23 cellular contexts compared by ENCODE assay signal in genomic region chr15:67639591-67639990, GRCh38.
DNase-seq lines count a peak whose midpoint lies in the region; ATAC-seq, FAIRE-seq and TF ChIP-seq lines count a peak whose summit lies in the region.
"Had no signal": no experiment of that assay in that cellular context is flagged by ENCODE, and none has a peak within 500 bp of the region (broad histone marks: within the 10 kb centered on the region; RNA-seq: fewer than 3 reads in every experiment).

No MANE protein-coding gene starts in this region.

- POLR2A ChIA-PET in A549 (lab: Yijun Ruan, JAX) = no interaction called here

- no peak for TF ChIP-seq EP300 in A549 (IDR thresholded peaks at IDR 0.05)

- H2BK15ac ChIP-seq in mesendoderm (replicated peaks; ENCODE audit: low read depth) = no peak overlapping the region

- no peak for TF ChIP-seq RAD21 in A549 (conservative IDR thresholded peaks at IDR 0.05 in 1 of 2, IDR thresholded peaks at IDR 0.05 in 1 of 2)

- WGBS in A549 (ENCODE audit: missing lambda C conversion rate) = 84% methylated on average over 6 of the region's 6 CpGs
- 100% methylated on average over 2 of the region's 6 CpGs for WGBS in mesendoderm (ENCODE audit: extremely low coverage, insufficient coverage, low lambda C conversion rate)

- H3K56ac ChIP-seq in mesendoderm (ENCODE audit: low read length) = no peak overlapping the region

- no peak overlapping the region for H3K18ac ChIP-seq in mesendoderm (ENCODE audit: low read length)

- no peaks in the 10 kb centered on the region for H3K4me1 ChIP-seq in A549
- no peaks in the 10 kb centered on the region for H3K4me1 ChIP-seq in mesendoderm (ENCODE audit: control insufficient read depth, low read depth, low read length)
- H3K4me1 ChIP-seq: BE2C had no signal

- H4K8ac ChIP-seq in mesendoderm (ENCODE audit: low read depth, low read length) = no peak overlapping the region

- no peak overlapping the region for H2BK5ac ChIP-seq in mesendoderm (ENCODE audit: low read length)

- no peak for TF ChIP-seq POLR2A in A549 (IDR thresholded peaks at IDR 0.05; ENCODE audit: low read length)

- no peak overlapping the region for H3K4ac ChIP-seq in mesendoderm (ENCODE audit: low read depth, low read length)

- FAIRE-seq in A549 (lab: Jason Lieb, UNC) = peak; percentile 54
- FAIRE-seq: A204.1, D721Med, GM12878 had no signal

- H3K4me2 ChIP-seq in A549 (no peak overlapping the region), mesendoderm (ENCODE audit: low read length) (no peak overlapping the region)
- H3K4me2 ChIP-seq: BLaER1 treated with 17β-estradiol and CSF1 and Interleukin-3, amounts not matched to agents 10 nM and 100 nM; GM23338 had no signal

- DNase-seq in Right ventricle myocardium superior = no peak
- no peak for DNase-seq in cardiac septum (ENCODE audit: low spot score)
- no peak for DNase-seq in A549 (ENCODE audit: low read depth in 1 of 2, low spot score in 1 of 2)
- peak; percentile 85 for DNase-seq in mesendoderm
- DNase-seq in activated naive CD4-positive, alpha-beta T cell treated with Interleukin-2 at 50 U/mL for 16 hours = no peak
- DNase-seq: ACHN; AML-193; BE2C; CD4-positive, alpha-beta T cell; CD8-positive, alpha-beta memory T cell; DMS 273 treated with DMSO at 0.1 percent for 48 hours; DMS79; EL; GDM1; H9 had no signal

- no peaks in the 10 kb centered on the region for H3K36me3 ChIP-seq in mesendoderm (ENCODE audit: control insufficient read depth, insufficient read depth, low read length)
- H3K36me3 ChIP-seq: BE2C had no signal

- H3K27ac ChIP-seq in A549 (no peak overlapping the region), mesendoderm (ENCODE audit: low read depth, low read length) (no peak overlapping the region)
- H3K27ac ChIP-seq: 22Rv1; BLaER1 treated with 17β-estradiol and CSF1 and Interleukin-3, amounts not matched to agents 10 nM and 100 nM had no signal

- H3K79me1 ChIP-seq in mesendoderm (ENCODE audit: low read length) = no peaks in the 10 kb centered on the region

- no peak overlapping the region for H3K4me3 ChIP-seq in A549
- no peak overlapping the region for H3K4me3 ChIP-seq in mesendoderm (ENCODE audit: low read length)
- H3K4me3 ChIP-seq: BLaER1 treated with 17β-estradiol and CSF1 and Interleukin-3, amounts not matched to agents 10 nM and 100 nM; GM12878; GM23338 had no signal

- no peaks in the 10 kb centered on the region for H3K9me3 ChIP-seq in A549
- H3K9me3 ChIP-seq: BE2C had no signal

- H3K27me3 ChIP-seq in mesendoderm (ENCODE audit: insufficient read depth, low read length, poor library complexity) = no peaks in the 10 kb centered on the region
- H3K27me3 ChIP-seq: BE2C; BLaER1 treated with 17β-estradiol and CSF1 and Interleukin-3, amounts not matched to agents 10 nM and 100 nM had no signal

- CTCF ChIA-PET in A549 (lab: Yijun Ruan, JAX) = no interaction called here

- TF ChIP-seq CTCF in A549 (IDR thresholded peaks at IDR 0.05) = no peak

- ATAC-seq in Right ventricle myocardium superior (ENCODE audit: poor library complexity) (peak; percentile 29), A549 (no peak), HG03521 (IDR thresholded peaks at IDR 0.05; ENCODE audit: unreplicated experiment) (no peak)
- ATAC-seq: GM12878, GM23338, HCT116 had no signal

- H2AK5ac ChIP-seq in mesendoderm (ENCODE audit: low read length) = no peak overlapping the region

- no peak overlapping the region for H4K5ac ChIP-seq in mesendoderm (ENCODE audit: low read length)

- H3K79me2 ChIP-seq in mesendoderm (ENCODE audit: control insufficient read depth, insufficient read depth, low read length) = no peaks in the 10 kb centered on the region

- H3K9ac ChIP-seq in mesendoderm (ENCODE audit: low read length) = no peak overlapping the region
- H3K9ac ChIP-seq: BLaER1 treated with 17β-estradiol and CSF1 and Interleukin-3, amounts not matched to agents 10 nM and 100 nM had no signal

- intact Hi-C loops in Right ventricle myocardium superior (cut with DNase I) (no loop called here), cardiac septum (cut with DNase I) (no loop called here)

- H2BK120ac ChIP-seq in mesendoderm (ENCODE audit: low read depth, low read length) = no peak overlapping the region

- no peak overlapping the region for H3K23ac ChIP-seq in mesendoderm (ENCODE audit: low read length)

TF ChIP-seq in A549, 52 proteins besides CTCF, POLR2A, EP300 and RAD21:
- TF ChIP-seq MAZ (IDR thresholded peaks at IDR 0.05; ENCODE audit: borderline replicate concordance, low read depth, low read length) (no peak), HES2 (IDR thresholded peaks at IDR 0.05) (no peak), ZC3H11A (IDR thresholded peaks at IDR 0.05) (no peak), HOXB13 (CRISPR knock-in tag; IDR thresholded peaks at IDR 0.05; ENCODE audit: low read depth) (no peak), TFCP2L1 (CRISPR knock-in tag; IDR thresholded peaks at IDR 0.05) (no peak), BHLHE40 (IDR thresholded peaks at IDR 0.05; ENCODE audit: low read depth, low read length) (no peak), NFE2L2 (conservative IDR thresholded peaks at IDR 0.05; ENCODE audit: low read length) (no peak), CBX2 (IDR thresholded peaks at IDR 0.05; ENCODE audit: borderline replicate concordance, low read depth) (no peak), TP53 (CRISPR knock-in tag; IDR thresholded peaks at IDR 0.05) (no peak)
